Comparison of ENCODE assay signal across 24 cellular contexts in genomic region chr16:263182-263774, GRCh38. TPM values are rescaled to one million over a fixed set of nuclear protein-coding genes. Genes with fewer than 3 reads are reported as not detected.
DNase-seq lines count a peak whose midpoint lies in the region; ATAC-seq, FAIRE-seq and TF ChIP-seq lines count a peak whose summit lies in the region.
"Had no signal": no experiment of that assay in that cellular context is flagged by ENCODE, and none has a peak within 500 bp of the region (broad histone marks: within the 10 kb centered on the region; RNA-seq: fewer than 3 reads in every experiment).

No MANE protein-coding gene starts in this region.

- H3K4me2 ChIP-seq in K562 (ENCODE audit: insufficient read depth, low read length), result no peak overlapping the region
- no peak overlapping the region for H3K4me2 ChIP-seq in mesenchymal stem cell (ENCODE audit: low read length, poor library complexity, severe bottlenecking)

- in situ Hi-C loops in K562 (cut with MboI), result no loop called here

- no peak overlapping the region for H2BK120ac ChIP-seq in mesenchymal stem cell (ENCODE audit: low read depth, low read length)

- H3K36me3 ChIP-seq in H7 (replicated peaks; ENCODE audit: control insufficient read depth, insufficient read depth, low read length), result peaks cover 8% of the 10 kb centered on the region
- H3K36me3 ChIP-seq in K562 (ENCODE audit: control insufficient read depth, insufficient read depth, low read length), result peaks cover 21% of the 10 kb centered on the region; the same call in 2 of the 3 replicates
- H3K36me3 ChIP-seq in mesenchymal stem cell (ENCODE audit: control insufficient read depth in 1 of 2, insufficient read depth in 2 of 2, low read depth in 1 of 2, low read length in 2 of 2), result peaks cover 55 to 70% of the 10 kb centered on the region in 2 experiments
- peaks cover 42 to 75% (median 60%) of the 10 kb centered on the region in 3 donors for H3K36me3 ChIP-seq in tibial artery
- H3K36me3 ChIP-seq in testis (ENCODE audit: low read depth, missing control alignments), result no peaks in the 10 kb centered on the region

- H3K9ac ChIP-seq in K562 (ENCODE audit: insufficient read depth in 1 of 2, low read depth in 2 of 2, low read length in 2 of 2) (no peak overlapping the region), mesenchymal stem cell (ENCODE audit: low read length) (no peak overlapping the region)

- no peak for TF ChIP-seq EP300 in K562 (IDR thresholded peaks at IDR 0.05; ENCODE audit: low read length)

- no peak overlapping the region for H3K23ac ChIP-seq in mesenchymal stem cell (ENCODE audit: low read length in 2 of 2)

- DNase-seq in H7 (peak; percentile 34), K562 (ENCODE audit: extremely low read depth in 1 of 4, low spot score in 3 of 4) (no peak), mesenchymal stem cell (no peak), type B pancreatic cell (ENCODE audit: extremely low spot score, unreplicated experiment) (peak; percentile 64), tibial artery (no peak), testis (no peak)
- DNase-seq: ACHN; BE2C; C1 segment of cervical spinal cord; CD4-positive, CD25-positive, alpha-beta regulatory T cell; COR-L47; DMS153; DMS79; GDM1; GOT3; H9 had no signal

- no peak overlapping the region for H3K27ac ChIP-seq in K562 (ENCODE audit: extremely low read depth, low read depth, low read length)
- no peak overlapping the region for H3K27ac ChIP-seq in mesenchymal stem cell (ENCODE audit: low read length, poor library complexity, severe bottlenecking)
- no peak overlapping the region for H3K27ac ChIP-seq in tibial artery
- no peak overlapping the region for H3K27ac ChIP-seq in testis

- ATAC-seq in K562, result no peak
- no peak for ATAC-seq in GM19397 (IDR thresholded peaks at IDR 0.05; ENCODE audit: unreplicated experiment)
- ATAC-seq: HepG2 had no signal

- H2BK15ac ChIP-seq in mesenchymal stem cell (ENCODE audit: low read depth, poor library complexity, severe bottlenecking), result no peak overlapping the region

- H4K20me1 ChIP-seq in K562 (replicated peaks; ENCODE audit: control insufficient read depth, insufficient read depth, low read length), result peaks cover 3% of the 10 kb centered on the region; the same call in 1 of the 2 replicates

- no peak overlapping the region for H3K18ac ChIP-seq in mesenchymal stem cell (ENCODE audit: low read depth in 1 of 2, low read length in 2 of 2)

- peaks cover 4% of the 10 kb centered on the region for H3K36me3 Mint-ChIP-seq in type B pancreatic cell
- H3K36me3 Mint-ChIP-seq: IgD-negative memory B cell had no signal

- H3K9me3 ChIP-seq in K562 (replicated peaks; ENCODE audit: control insufficient read depth, insufficient read depth, low read depth, low read length) (no peaks in the 10 kb centered on the region), mesenchymal stem cell (ENCODE audit: control insufficient read depth, low read length) (no peaks in the 10 kb centered on the region), tibial artery (no peaks in the 10 kb centered on the region), testis (no peaks in the 10 kb centered on the region)
- H3K9me3 ChIP-seq: BE2C had no signal

- H3K9me3 Mint-ChIP-seq in type B pancreatic cell, result no peaks in the 10 kb centered on the region
- H3K9me3 Mint-ChIP-seq: CD4-positive, CD25-positive, alpha-beta regulatory T cell; CD8-positive, alpha-beta memory T cell; H9; IgD-negative memory B cell had no signal

- 92% methylated on average over 26 of the region's 35 CpGs for WGBS in K562 (ENCODE audit: insufficient coverage, low coverage, missing lambda C conversion rate)
- 96% methylated on average over 35 of the region's 35 CpGs for WGBS in mesenchymal stem cell
- WGBS in testis, 2 donors, result 93 to 96% methylated on average over 13 to 32 of the region's 35 CpGs

- TF ChIP-seq CTCF in K562 (IDR thresholded peaks at IDR 0.05 in 2 of 3, conservative IDR thresholded peaks at IDR 0.05 in 1 of 3; ENCODE audit: insufficient read depth in 2 of 3, low read depth in 1 of 3, low read length in 3 of 3) (no peak), type B pancreatic cell (conservative IDR thresholded peaks at IDR 0.05) (no peak), tibial artery (IDR thresholded peaks at IDR 0.05) (no peak), testis (IDR thresholded peaks at IDR 0.05) (no peak)

- H3K4me3 ChIP-seq in H7 (ENCODE audit: insufficient read depth, low read depth, low read length), result no peak overlapping the region
- no peak overlapping the region for H3K4me3 ChIP-seq in K562
- no peak overlapping the region for H3K4me3 ChIP-seq in mesenchymal stem cell (ENCODE audit: insufficient read depth in 1 of 2, low read depth in 1 of 2, low read length in 2 of 2)
- H3K4me3 ChIP-seq in tibial artery, result no peak overlapping the region
- no peak overlapping the region for H3K4me3 ChIP-seq in testis

- no TSS peak for BruUV-seq in K562 (replicated peaks; lab: Mats Ljungman, UMichigan)

- H3K4me1 ChIP-seq in K562 (replicated peaks in 1 of 2; ENCODE audit: control insufficient read depth in 2 of 2, insufficient read depth in 2 of 2, low read length in 2 of 2) (peaks cover 13 to 59% of the 10 kb centered on the region in 2 experiments; a peak in 4 of 5 replicates), mesenchymal stem cell (ENCODE audit: control insufficient read depth, insufficient read depth, low read depth, low read length) (peaks cover 4% of the 10 kb centered on the region), tibial artery (no peaks in the 10 kb centered on the region), testis (peaks cover 16% of the 10 kb centered on the region)
- H3K4me1 ChIP-seq: BE2C had no signal

- no peak for TF ChIP-seq RAD21 in K562 (CRISPR knock-in tag; conservative IDR thresholded peaks at IDR 0.05 in 1 of 2, IDR thresholded peaks at IDR 0.05 in 1 of 2)

- H3K9me1 ChIP-seq in K562 (ENCODE audit: control insufficient read depth, insufficient read depth, low read length), result peaks cover 4% of the 10 kb centered on the region

- FAIRE-seq in K562 (lab: Jason Lieb, UNC), result no peak
- FAIRE-seq: A204.1, GM12892, GM18507, HepG2 had no signal

- H2AFZ ChIP-seq in K562 (ENCODE audit: low read depth, low read length) (no peak overlapping the region), mesenchymal stem cell (ENCODE audit: low read depth, low read length) (no peak overlapping the region)

- H3K4me1 Mint-ChIP-seq in type B pancreatic cell (ENCODE audit: unreplicated experiment), result no peaks in the 10 kb centered on the region

- H3K14ac ChIP-seq in mesenchymal stem cell (ENCODE audit: low read length in 2 of 2), result no peak overlapping the region

- H2BK5ac ChIP-seq in mesenchymal stem cell (ENCODE audit: low read depth, low read length, poor library complexity, severe bottlenecking), result no peak overlapping the region

- intact Hi-C loops in K562 (cut with micrococcal nuclease), result no loop called here
- intact Hi-C loops in tibial artery (cut with DNase I; ENCODE audit: low total_unique reads), result no loop called here
- intact Hi-C loops in testis (cut with DNase I; ENCODE audit: low total_unique reads), result no loop called here

- no peak for TF ChIP-seq POLR2A in K562 (conservative IDR thresholded peaks at IDR 0.05)
- no peak for TF ChIP-seq POLR2A in testis (IDR thresholded peaks at IDR 0.05)

- H2BK12ac ChIP-seq in mesenchymal stem cell (ENCODE audit: low read length in 2 of 2), result no peak overlapping the region

- no peaks in the 10 kb centered on the region for H3K79me1 ChIP-seq in mesenchymal stem cell (replicated peaks; ENCODE audit: low read length, poor library complexity, severe bottlenecking)

- CTCF ChIA-PET in K562 (lab: Yijun Ruan, JAX; ENCODE audit: low intra/inter-chr PET ratio), result no interaction called here

- POLR2A ChIA-PET in K562 (lab: Yijun Ruan, JAX), result interaction anchor here (0.6 to 0.8 kb wide), 3 partner anchors 10 to 114 kb away, joined by 3 read pairs; no protein-coding TSS in a partner anchor

- H3K27ac Mint-ChIP-seq in type B pancreatic cell, result no peak overlapping the region
- H3K27ac Mint-ChIP-seq: CD4-positive, CD25-positive, alpha-beta regulatory T cell; CD8-positive, alpha-beta memory T cell; IgD-negative memory B cell had no signal

- no peak overlapping the region for H4K8ac ChIP-seq in mesenchymal stem cell (ENCODE audit: low read length)

- H3K27me3 ChIP-seq in H7 (ENCODE audit: control insufficient read depth, insufficient read depth, low read length) (no peaks in the 10 kb centered on the region), K562 (ENCODE audit: control insufficient read depth in 2 of 2, insufficient read depth in 2 of 2, low read length in 2 of 2) (no peaks in the 10 kb centered on the region; a peak in 1 of 5 replicates), mesenchymal stem cell (ENCODE audit: control insufficient read depth in 1 of 2, insufficient read depth in 1 of 2, low read length in 2 of 2) (no peaks in the 10 kb centered on the region), tibial artery (no peaks in the 10 kb centered on the region), testis (no peaks in the 10 kb centered on the region)
- H3K27me3 ChIP-seq: BE2C had no signal

- no peaks in the 10 kb centered on the region for H3K27me3 Mint-ChIP-seq in type B pancreatic cell
- H3K27me3 Mint-ChIP-seq: CD4-positive, CD25-positive, alpha-beta regulatory T cell; CD8-positive, alpha-beta memory T cell; IgD-negative memory B cell had no signal

- no peak overlapping the region for H2AK5ac ChIP-seq in mesenchymal stem cell (ENCODE audit: low read length, severe bottlenecking)

- no peaks in the 10 kb centered on the region for H3K79me2 ChIP-seq in K562 (ENCODE audit: control insufficient read depth, insufficient read depth, low read length)

- no peak overlapping the region for H3K4ac ChIP-seq in mesenchymal stem cell (ENCODE audit: low read depth in 1 of 2, low read length in 2 of 2)

- no peak overlapping the region for H3K4me3 Mint-ChIP-seq in type B pancreatic cell
- H3K4me3 Mint-ChIP-seq: CD4-positive, CD25-positive, alpha-beta regulatory T cell; CD8-positive, alpha-beta memory T cell; H9; IgD-negative memory B cell had no signal

- H4K91ac ChIP-seq in mesenchymal stem cell (ENCODE audit: low read length), result peak overlapping the region; percentile 62

RNA-seq across cellular contexts. Expression of gene RGS11, which starts 12.5 kb away (rescaled TPM):
- total RNA-seq in H7 (2014; rRNA removed; shearing (Covaris generic)), result 0.69 and 0.81 TPM in 2 replicates
- 0.07 TPM in 1 of 2 replicates, not detected in the other for total RNA-seq in K562 (2011; cell fraction: chromatin; rRNA removed; ENCODE audit: low replicate concordance)
- total RNA-seq in K562 (2011; cell fraction: nucleolus; rRNA removed), result not detected in 2 replicates
- not detected in 2 replicates for total RNA-seq in K562 (2011; cell fraction: nucleoplasm; rRNA removed)
- not detected in 2 replicates for total RNA-seq in K562 (2014; rRNA removed)
- not detected in 2 replicates for total RNA-seq in K562 (2014; rRNA removed; fragmentation: Illumina TruSeq; extraction: Trizol)
- total RNA-seq in K562 (2015; rRNA removed; fragmentation: Illumina TruSeq; extraction: Trizol), result not detected in 2 replicates
- total RNA-seq in K562 (2021), result not detected in 2 replicates
- not detected in 2 replicates for polyA plus RNA-seq in K562 (2011; rRNA removed)
- not detected in 2 replicates for polyA plus RNA-seq in K562 (2011; cell fraction: cytosol; rRNA removed)
- not detected in 2 replicates for polyA plus RNA-seq in K562 (2011; cell fraction: nucleus; rRNA removed)
- polyA plus RNA-seq in K562 (2012), result not detected in 2 replicates
- polyA plus RNA-seq in K562 (2014; fragmentation: Illumina TruSeq; extraction: Trizol), result not detected in 2 replicates
- polyA plus RNA-seq in K562 (2014; fragmentation: Nextera tagmentation; extraction: Ambion mirVana), result not detected
- not detected in 2 replicates for polyA plus RNA-seq in K562 (2014; rRNA removed)
- polyA minus RNA-seq in K562 (2011; rRNA and poly(A)+ RNA removed), result not detected in 2 replicates
- polyA minus RNA-seq in K562 (2011; cell fraction: cytosol; rRNA and poly(A)+ RNA removed), result not detected in 2 replicates
- polyA minus RNA-seq in K562 (2011; cell fraction: nucleus; rRNA and poly(A)+ RNA removed), result not detected in 2 replicates
- polyA plus RNA-seq in mesenchymal stem cell (2013, experiment 1 of 2), result 1.4 TPM
- polyA plus RNA-seq in mesenchymal stem cell (2013, experiment 2 of 2), result 1.3 TPM
- 6.6 and 8.8 TPM in 2 replicates for total RNA-seq in type B pancreatic cell (ENCODE audit: low replicate concordance)
- 1 to 10 TPM; 1.2 to 2.9 TPM for total RNA-seq in testis
- polyA plus RNA-seq in testis (ENCODE audit: insufficient read depth, low read depth, low replicate concordance), result 3.0 TPM
- total RNA-seq: CD4-positive, CD25-positive, alpha-beta regulatory T cell; HepG2 had no signal
- polyA plus RNA-seq: CD4-positive, CD25-positive, alpha-beta regulatory T cell; CD8-positive, alpha-beta memory T cell; IgD-negative memory B cell had no signal

RNA-seq across cellular contexts. Expression of gene ARHGDIG, which starts 17.1 kb away (rescaled TPM):
- 4.0 and 5.3 TPM in 2 replicates for total RNA-seq in H7 (2014; rRNA removed; shearing (Covaris generic))
- total RNA-seq in K562 (2011; cell fraction: chromatin; rRNA removed; ENCODE audit: low replicate concordance), result 2.2 and 9.2 TPM in 2 replicates
- 6.4 and 8.8 TPM in 2 replicates for total RNA-seq in K562 (2011; cell fraction: nucleolus; rRNA removed)
- total RNA-seq in K562 (2011; cell fraction: nucleoplasm; rRNA removed), result 4.1 and 5.6 TPM in 2 replicates
- 0.64 and 2.2 TPM in 2 replicates for total RNA-seq in K562 (2014; rRNA removed)
- 0.36 and 0.41 TPM in 2 replicates for total RNA-seq in K562 (2014; rRNA removed; fragmentation: Illumina TruSeq; extraction: Trizol)
- 0.19 and 0.40 TPM in 2 replicates for total RNA-seq in K562 (2015; rRNA removed; fragmentation: Illumina TruSeq; extraction: Trizol)
- 0.69 and 1.6 TPM in 2 replicates for total RNA-seq in K562 (2021)
- 2.0 and 2.5 TPM in 2 replicates for polyA plus RNA-seq in K562 (2011; rRNA removed)
- 3.0 and 6.0 TPM in 2 replicates for polyA plus RNA-seq in K562 (2011; cell fraction: cytosol; rRNA removed)
- polyA plus RNA-seq in K562 (2011; cell fraction: nucleus; rRNA removed), result 9.6 and 15.6 TPM in 2 replicates
- polyA plus RNA-seq in K562 (2012), result 0.71 and 0.74 TPM in 2 replicates
- 0.37 and 0.84 TPM in 2 replicates for polyA plus RNA-seq in K562 (2014; fragmentation: Illumina TruSeq; extraction: Trizol)
- not detected for polyA plus RNA-seq in K562 (2014; fragmentation: Nextera tagmentation; extraction: Ambion mirVana)
- 0.86 and 1.8 TPM in 2 replicates for polyA plus RNA-seq in K562 (2014; rRNA removed)
- polyA minus RNA-seq in K562 (2011; rRNA and poly(A)+ RNA removed), result 0.18 and 0.46 TPM in 2 replicates
- 0.95 and 1.5 TPM in 2 replicates for polyA minus RNA-seq in K562 (2011; cell fraction: cytosol; rRNA and poly(A)+ RNA removed)
- polyA minus RNA-seq in K562 (2011; cell fraction: nucleus; rRNA and poly(A)+ RNA removed), result 0.78 and 1.6 TPM in 2 replicates
- 0.11 TPM for polyA plus RNA-seq in mesenchymal stem cell (2013, experiment 1 of 2)
- polyA plus RNA-seq in mesenchymal stem cell (2013, experiment 2 of 2), result 0.19 TPM
- 2.5 and 5.0 TPM in 2 replicates for total RNA-seq in type B pancreatic cell (ENCODE audit: low replicate concordance)
- total RNA-seq in testis, result 1 to 10 TPM; 6.6 to 7.7 TPM
- 2.9 TPM for polyA plus RNA-seq in testis (ENCODE audit: insufficient read depth, low read depth, low replicate concordance)
- total RNA-seq: CD4-positive, CD25-positive, alpha-beta regulatory T cell; CD8-positive, alpha-beta memory T cell; Daoy had no signal
- polyA plus RNA-seq: CD4-positive, CD25-positive, alpha-beta regulatory T cell; CD8-positive, alpha-beta memory T cell; IgD-negative memory B cell had no signal

RNA-seq across cellular contexts. Expression of gene PDIA2, which starts 19.7 kb away (rescaled TPM):
- total RNA-seq in H7 (2014; rRNA removed; shearing (Covaris generic)), result 0.15 and 2.1 TPM in 2 replicates
- 5.5 and 10.4 TPM in 2 replicates for total RNA-seq in K562 (2011; cell fraction: chromatin; rRNA removed; ENCODE audit: low replicate concordance)
- 5.5 and 6.5 TPM in 2 replicates for total RNA-seq in K562 (2011; cell fraction: nucleolus; rRNA removed)
- total RNA-seq in K562 (2011; cell fraction: nucleoplasm; rRNA removed), result 4.2 and 4.3 TPM in 2 replicates
- 0.20 and 0.23 TPM in 2 replicates for total RNA-seq in K562 (2014; rRNA removed)
- not detected in 2 replicates for total RNA-seq in K562 (2014; rRNA removed; fragmentation: Illumina TruSeq; extraction: Trizol)
- not detected in 2 replicates for total RNA-seq in K562 (2015; rRNA removed; fragmentation: Illumina TruSeq; extraction: Trizol)
- 0.58 and 0.67 TPM in 2 replicates for total RNA-seq in K562 (2021)
- polyA plus RNA-seq in K562 (2011; rRNA removed), result 0.92 and 1.0 TPM in 2 replicates
- 0.19 and 0.66 TPM in 2 replicates for polyA plus RNA-seq in K562 (2011; cell fraction: cytosol; rRNA removed)
- 9.1 and 13.2 TPM in 2 replicates for polyA plus RNA-seq in K562 (2011; cell fraction: nucleus; rRNA removed)
- polyA plus RNA-seq in K562 (2012), result 0.17 and 0.33 TPM in 2 replicates
- polyA plus RNA-seq in K562 (2014; fragmentation: Illumina TruSeq; extraction: Trizol), result 0.13 and 0.19 TPM in 2 replicates
- polyA plus RNA-seq in K562 (2014; fragmentation: Nextera tagmentation; extraction: Ambion mirVana), result not detected
- polyA plus RNA-seq in K562 (2014; rRNA removed), result 0.18 and 0.23 TPM in 2 replicates
- 0.15 TPM in 1 of 2 replicates, not detected in the other for polyA minus RNA-seq in K562 (2011; rRNA and poly(A)+ RNA removed)
- polyA minus RNA-seq in K562 (2011; cell fraction: cytosol; rRNA and poly(A)+ RNA removed), result not detected in 2 replicates
- polyA minus RNA-seq in K562 (2011; cell fraction: nucleus; rRNA and poly(A)+ RNA removed), result 0.81 and 1.2 TPM in 2 replicates
- not detected for polyA plus RNA-seq in mesenchymal stem cell (2013, experiment 1 of 2)
- not detected for polyA plus RNA-seq in mesenchymal stem cell (2013, experiment 2 of 2)
- 1.0 and 1.6 TPM in 2 replicates for total RNA-seq in type B pancreatic cell (ENCODE audit: low replicate concordance)
- 1 to 10 TPM; 2.6 to 5.3 TPM for total RNA-seq in testis
- 1.2 TPM for polyA plus RNA-seq in testis (ENCODE audit: insufficient read depth, low read depth, low replicate concordance)
- total RNA-seq: CD4-positive, CD25-positive, alpha-beta regulatory T cell; CD8-positive, alpha-beta memory T cell had no signal
- polyA plus RNA-seq: CD4-positive, CD25-positive, alpha-beta regulatory T cell; CD8-positive, alpha-beta memory T cell; IgD-negative memory B cell had no signal

RNA-seq across cellular contexts. Expression of gene FAM234A, which starts 28.7 kb away (rescaled TPM):
- 106 and 120 TPM in 2 replicates for total RNA-seq in H7 (2014; rRNA removed; shearing (Covaris generic))
- 46.9 and 106 TPM in 2 replicates for total RNA-seq in K562 (2011; cell fraction: chromatin; rRNA removed; ENCODE audit: low replicate concordance)
- 85.9 and 102 TPM in 2 replicates for total RNA-seq in K562 (2011; cell fraction: nucleolus; rRNA removed)
- 71.8 and 74.9 TPM in 2 replicates for total RNA-seq in K562 (2011; cell fraction: nucleoplasm; rRNA removed)
- total RNA-seq in K562 (2014; rRNA removed) (19.5 and 19.6 TPM in 2 replicates), K562 (2014; rRNA removed; fragmentation: Illumina TruSeq; extraction: Trizol) (11.7 and 12.0 TPM in 2 replicates), K562 (2015; rRNA removed; fragmentation: Illumina TruSeq; extraction: Trizol) (15.0 and 15.3 TPM in 2 replicates), K562 (2021) (46.5 and 47.9 TPM in 2 replicates), type B pancreatic cell (ENCODE audit: low replicate concordance) (125 and 143 TPM in 2 replicates), testis (100 to 1,000 TPM; 151 to 168 TPM)
- polyA plus RNA-seq in K562 (2011; rRNA removed) (14.7 and 27.7 TPM in 2 replicates), K562 (2014; fragmentation: Illumina TruSeq; extraction: Trizol) (23.6 and 37.8 TPM in 2 replicates), K562 (2014; fragmentation: Nextera tagmentation; extraction: Ambion mirVana) (1 to 10 TPM; 1.0 to 1.6 TPM), K562 (2014; rRNA removed) (25.8 and 33.9 TPM in 2 replicates), testis (ENCODE audit: insufficient read depth, low read depth, low replicate concordance) (89.7 TPM)
- polyA plus RNA-seq in K562 (2011; cell fraction: cytosol; rRNA removed), result 19.6 and 35.6 TPM in 2 replicates
- polyA plus RNA-seq in K562 (2011; cell fraction: nucleus; rRNA removed), result 51.2 and 61.8 TPM in 2 replicates
- polyA plus RNA-seq in K562 (2012), result 72.8 and 78.0 TPM in 2 replicates
- polyA minus RNA-seq in K562 (2011; rRNA and poly(A)+ RNA removed), result 8.6 and 9.1 TPM in 2 replicates
- polyA minus RNA-seq in K562 (2011; cell fraction: cytosol; rRNA and poly(A)+ RNA removed), result 21.1 and 25.8 TPM in 2 replicates
- polyA minus RNA-seq in K562 (2011; cell fraction: nucleus; rRNA and poly(A)+ RNA removed), result 17.0 and 21.4 TPM in 2 replicates
- 118 TPM for polyA plus RNA-seq in mesenchymal stem cell (2013, experiment 1 of 2)
- polyA plus RNA-seq in mesenchymal stem cell (2013, experiment 2 of 2), result 110 TPM

RNA-seq across cellular contexts. Expression of gene LUC7L, which starts 34.0 kb away (rescaled TPM):
- total RNA-seq in H7 (2014; rRNA removed; shearing (Covaris generic)), result 56.6 and 92.9 TPM in 2 replicates
- 467 and 776 TPM in 2 replicates for total RNA-seq in K562 (2011; cell fraction: chromatin; rRNA removed; ENCODE audit: low replicate concordance)
- 285 and 302 TPM in 2 replicates for total RNA-seq in K562 (2011; cell fraction: nucleolus; rRNA removed)
- total RNA-seq in K562 (2011; cell fraction: nucleoplasm; rRNA removed), result 502 and 604 TPM in 2 replicates
- 78.8 and 80.9 TPM in 2 replicates for total RNA-seq in K562 (2014; rRNA removed)
- total RNA-seq in K562 (2014; rRNA removed; fragmentation: Illumina TruSeq; extraction: Trizol), result 42.2 and 52.6 TPM in 2 replicates
- 65.9 and 66.1 TPM in 2 replicates for total RNA-seq in K562 (2015; rRNA removed; fragmentation: Illumina TruSeq; extraction: Trizol)
- total RNA-seq in K562 (2021), result 73.7 and 75.8 TPM in 2 replicates
- 59.5 and 73.0 TPM in 2 replicates for polyA plus RNA-seq in K562 (2011; rRNA removed)
- 25.2 and 40.6 TPM in 2 replicates for polyA plus RNA-seq in K562 (2011; cell fraction: cytosol; rRNA removed)
- polyA plus RNA-seq in K562 (2011; cell fraction: nucleus; rRNA removed), result 326 and 402 TPM in 2 replicates
- 48.8 and 69.8 TPM in 2 replicates for polyA plus RNA-seq in K562 (2012)
- polyA plus RNA-seq in K562 (2014; fragmentation: Illumina TruSeq; extraction: Trizol), result 40.1 and 40.7 TPM in 2 replicates
- 1 to 10 TPM; 1.7 to 5.4 TPM for polyA plus RNA-seq in K562 (2014; fragmentation: Nextera tagmentation; extraction: Ambion mirVana)
- polyA plus RNA-seq in K562 (2014; rRNA removed), result 93.3 and 106 TPM in 2 replicates
- 45.7 and 59.3 TPM in 2 replicates for polyA minus RNA-seq in K562 (2011; rRNA and poly(A)+ RNA removed)
- 25.7 and 26.1 TPM in 2 replicates for polyA minus RNA-seq in K562 (2011; cell fraction: cytosol; rRNA and poly(A)+ RNA removed)
- 134 and 199 TPM in 2 replicates for polyA minus RNA-seq in K562 (2011; cell fraction: nucleus; rRNA and poly(A)+ RNA removed)
- 38.5 TPM for polyA plus RNA-seq in mesenchymal stem cell (2013, experiment 1 of 2)
- polyA plus RNA-seq in mesenchymal stem cell (2013, experiment 2 of 2), result 36.3 TPM
- 95.3 and 154 TPM in 2 replicates for total RNA-seq in type B pancreatic cell (ENCODE audit: low replicate concordance)
- total RNA-seq in testis, result 100 to 1,000 TPM; 145 to 192 TPM
- polyA plus RNA-seq in testis (ENCODE audit: insufficient read depth, low read depth, low replicate concordance), result 81.1 TPM

Comparison
In these comparisons a context has a peak if more than half of its experiments do, and no peak if none do; other contexts are left out.
1. DNase-seq: peak in H7 (single experiment) and type B pancreatic cell (single experiment); none in K562 (0 of 4), mesenchymal stem cell (single experiment), tibial artery (0 of 2) and testis (single experiment).